In the genomic region with DNA sequence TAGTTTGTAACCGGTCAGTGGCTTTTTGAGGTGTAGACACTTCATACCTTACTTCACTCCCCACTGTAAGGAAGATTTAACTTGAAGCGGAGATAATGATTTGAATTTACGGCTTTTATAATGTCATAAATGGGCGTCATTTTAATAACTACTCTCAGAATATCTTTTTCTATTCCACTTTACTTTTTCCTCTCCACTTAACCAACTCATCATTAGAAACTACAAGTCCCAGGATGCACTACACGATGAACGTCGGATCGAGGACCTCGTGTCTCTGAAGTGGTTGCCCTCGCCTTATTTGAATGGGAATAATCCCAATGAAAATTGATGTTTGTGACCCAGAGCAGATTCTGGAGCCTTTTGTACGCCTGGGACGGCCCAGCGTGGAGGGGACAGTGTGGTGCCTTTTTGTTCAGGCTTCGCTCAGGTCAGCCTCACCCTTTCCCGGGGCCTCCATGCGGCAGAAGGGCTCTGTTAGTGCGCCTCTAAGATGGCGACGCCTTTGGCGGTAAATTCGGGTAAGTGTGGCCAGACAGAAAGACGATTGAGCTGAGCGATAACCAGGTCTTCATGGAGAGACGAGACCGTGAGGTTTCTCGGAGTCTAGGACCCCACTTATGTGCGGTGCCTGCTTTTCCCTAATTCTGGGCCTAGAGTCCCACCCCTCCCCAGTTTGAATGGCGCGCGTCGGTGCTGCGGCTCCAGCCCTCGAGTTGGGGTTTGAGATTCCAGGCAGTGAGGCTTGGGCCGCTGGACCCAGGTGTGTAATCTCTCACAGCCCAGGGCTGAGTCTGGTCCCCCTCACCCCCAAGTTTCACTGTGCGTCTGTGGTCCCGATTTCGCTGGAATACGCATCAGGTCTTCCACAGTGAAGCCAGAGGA, we compare ENCODE assay signal across 8 cellular contexts. TPM values are rescaled to one million over a fixed set of nuclear protein-coding genes. Genes with fewer than 3 reads are reported as not detected.
DNase-seq lines count a peak whose midpoint lies in the region; ATAC-seq and TF ChIP-seq lines count a peak whose summit lies in the region.

Gene NUP205, plus strand, starts transcription at position 463 of the 882 bp plus-strand sequence. Its CDS starts 28 bp downstream, at position 491.

- in situ Hi-C loops in GM13977 (cut with MboI; ENCODE audit: low pct_unique_long_range_greater_than_20kb, low sequenced_read_pairs, unreplicated experiment) = loop anchor here (5.0 kb wide), 1 partner anchor 40 kb away; no protein-coding TSS in a partner anchor

- TF ChIP-seq CTCF in GM13977 (IDR thresholded peaks at IDR 0.05; ENCODE audit: extremely low read depth, insufficient read depth, missing control alignments) (no peak), left ventricle myocardium inferior (IDR thresholded peaks at IDR 0.05; ENCODE audit: borderline replicate concordance) (peak; percentile 22), prostate gland (IDR thresholded peaks at IDR 0.05) (peak in 2 of 4 experiments; percentile 30 to 45)

- peak; percentile 24 for TF ChIP-seq POLR2A in prostate gland (IDR thresholded peaks at IDR 0.05)

- intact Hi-C loops in left ventricle myocardium inferior (cut with micrococcal nuclease) = loop anchor here (10.0 kb wide), 1 partner anchor 283 kb away; no protein-coding TSS in a partner anchor
- intact Hi-C loops in prostate gland (cut with DNase I) = loop anchor here (2.0 kb wide), 1 partner anchor 273 kb away; no protein-coding TSS in a partner anchor

- peak within 1 kb of the TSS; percentile 88 for H3K4me3 ChIP-seq in left ventricle myocardium inferior
- H3K4me3 ChIP-seq in prostate gland = peak within 1 kb of the TSS; percentile 59 to 78
- peak within 1 kb of the TSS; percentile 70 for H3K4me3 ChIP-seq in urinary bladder (ENCODE audit: low read depth, low read length)

- H3K4me1 ChIP-seq in left ventricle myocardium inferior = peaks cover 32% of the 10 kb centered on the region
- no peaks in the 10 kb centered on the region for H3K4me1 ChIP-seq in prostate gland (replicated peaks)
- H3K4me1 ChIP-seq in urinary bladder (ENCODE audit: insufficient read depth) = no peaks in the 10 kb centered on the region

- DNase-seq in GM13977 (ENCODE audit: low spot score) = peak; percentile 73
- DNase-seq in NCI-H1417 treated with DMSO at 0.1 percent for 48 hours (lab: John Stamatoyannopoulos, UW) = peak; percentile 85
- DNase-seq in T-helper 1 cell = peak; percentile 40 to 85 (median 56)
- DNase-seq in amniotic epithelial cell (ENCODE audit: low read depth) = peak; percentile 80
- peak; percentile 65 for DNase-seq in left ventricle myocardium inferior
- peak; percentile 44 for DNase-seq in prostate gland (ENCODE audit: low spot score)

- H3K36me3 ChIP-seq in left ventricle myocardium inferior (no peaks in the 10 kb centered on the region), prostate gland (no peaks in the 10 kb centered on the region), urinary bladder (ENCODE audit: insufficient read depth) (no peaks in the 10 kb centered on the region)

- ATAC-seq in HG02798 (IDR thresholded peaks at IDR 0.05; ENCODE audit: poor library complexity, unreplicated experiment) = peak; percentile 78

- WGBS in prostate gland = 2% methylated on average over 38 of the region's 38 CpGs
- 3% methylated on average over 38 of the region's 38 CpGs for WGBS in urinary bladder

- H3K27me3 ChIP-seq in left ventricle myocardium inferior (ENCODE audit: low read depth) = no peaks in the 10 kb centered on the region
- no peaks in the 10 kb centered on the region for H3K27me3 ChIP-seq in prostate gland (replicated peaks; ENCODE audit: insufficient read depth)

- H3K27ac ChIP-seq in left ventricle myocardium inferior (replicated peaks) (peak within 1 kb of the TSS; percentile 98), prostate gland (peak within 1 kb of the TSS; percentile 83 to 96), urinary bladder (ENCODE audit: low read depth) (peak within 1 kb of the TSS; percentile 87)

- H3K9me3 ChIP-seq in left ventricle myocardium inferior (replicated peaks) (no peaks in the 10 kb centered on the region), prostate gland (no peaks in the 10 kb centered on the region)

RNA-seq across cellular contexts. Expression of gene NUP205, which starts in this region (rescaled TPM):
- 14.3 TPM for total RNA-seq in left ventricle myocardium inferior
- 10 to 100 TPM; 33.1 to 62.4 TPM for total RNA-seq in prostate gland
- total RNA-seq in urinary bladder = 50.6 TPM
- 21.4 TPM for polyA plus RNA-seq in urinary bladder

Comparison
In these comparisons a context has a peak if more than half of its experiments do, and no peak if none do; other contexts are left out.
1. Peak in every context shown above with its lines: DNase-seq, ATAC-seq, H3K4me3 ChIP-seq and H3K27ac ChIP-seq.